21 cellular contexts compared by ENCODE assay signal in genomic region chr10:47178537-47179290, GRCh38.
DNase-seq lines count a peak whose midpoint lies in the region; ATAC-seq and TF ChIP-seq lines count a peak whose summit lies in the region.
"Had no signal": no experiment of that assay in that cellular context is flagged by ENCODE, and none has a peak within 500 bp of the region (broad histone marks: within the 10 kb centered on the region; RNA-seq: fewer than 3 reads in every experiment).

No MANE protein-coding gene starts in this region.

- no peak for TF ChIP-seq POLR2A in vagina (IDR thresholded peaks at IDR 0.05)

- no peaks in the 10 kb centered on the region for H3K27me3 Mint-ChIP-seq in activated naive CD4-positive, alpha-beta T cell treated with anti-CD3 and anti-CD28 coated beads for 36 hours (ENCODE audit: low read depth)
- H3K27me3 Mint-ChIP-seq in endodermal cell (ENCODE audit: insufficient read depth): peaks cover 4% of the 10 kb centered on the region
- H3K27me3 Mint-ChIP-seq in activated CD4-positive, alpha-beta memory T cell treated with anti-CD3 and anti-CD28 coated beads, Interleukin-2, amount 10 ng/mL, durations not matched to agents 7 days and 5 days: no peaks in the 10 kb centered on the region

- no peaks in the 10 kb centered on the region for H3K36me3 ChIP-seq in endodermal cell (ENCODE audit: control insufficient read depth, insufficient read depth, low read length)
- no peaks in the 10 kb centered on the region for H3K36me3 ChIP-seq in vagina
- H3K36me3 ChIP-seq in ascending aorta: no peaks in the 10 kb centered on the region
- H3K36me3 ChIP-seq: MG63 had no signal

- H3K4me3 Mint-ChIP-seq in activated naive CD4-positive, alpha-beta T cell treated with anti-CD3 and anti-CD28 coated beads for 36 hours: no peak overlapping the region
- H3K4me3 Mint-ChIP-seq in endodermal cell: no peak overlapping the region
- H3K4me3 Mint-ChIP-seq in activated CD4-positive, alpha-beta memory T cell treated with anti-CD3 and anti-CD28 coated beads, Interleukin-2, amount 10 ng/mL, durations not matched to agents 7 days and 5 days: no peak overlapping the region
- H3K4me3 Mint-ChIP-seq: H9 had no signal

- H3K9ac ChIP-seq in endodermal cell (ENCODE audit: extremely low read depth, low read length, poor library complexity, severe bottlenecking): no peak overlapping the region

- H3K27ac ChIP-seq in endodermal cell (ENCODE audit: low read depth, low read length) (no peak overlapping the region), vagina (no peak overlapping the region), ascending aorta (no peak overlapping the region)
- H3K27ac ChIP-seq: 22Rv1, C4-2B had no signal

- H3K4me1 ChIP-seq in endodermal cell (ENCODE audit: control insufficient read depth, insufficient read depth, low read length) (no peaks in the 10 kb centered on the region), vagina (peaks cover 11% of the 10 kb centered on the region), ascending aorta (peaks cover 0 to 4% of the 10 kb centered on the region in 2 donors)

- H3K27ac Mint-ChIP-seq in activated naive CD4-positive, alpha-beta T cell treated with anti-CD3 and anti-CD28 coated beads, Interleukin-2, amount 50 U/mL, for 72 hours: no peak overlapping the region
- no peak overlapping the region for H3K27ac Mint-ChIP-seq in activated naive CD4-positive, alpha-beta T cell treated with anti-CD3 and anti-CD28 coated beads for 36 hours
- no peak overlapping the region for H3K27ac Mint-ChIP-seq in endodermal cell
- H3K27ac Mint-ChIP-seq in activated CD4-positive, alpha-beta memory T cell treated with anti-CD3 and anti-CD28 coated beads, Interleukin-2, amount 10 ng/mL, durations not matched to agents 7 days and 5 days: no peak overlapping the region

- CTCF ChIA-PET in activated naive CD4-positive, alpha-beta T cell treated with anti-CD3 and anti-CD28 coated beads for 36 hours (lab: Charles Lee): interaction anchor here (0.6 kb wide), 1 partner anchor 46 kb away, joined by 3 read pairs; no protein-coding TSS in a partner anchor
- CTCF ChIA-PET in activated CD4-positive, alpha-beta memory T cell treated with anti-CD3 and anti-CD28 coated beads, Interleukin-2, amount 10 ng/mL, durations not matched to agents 7 days and 5 days (lab: Charles Lee): interaction anchor here (0.8 kb wide), 1 partner anchor 131 kb away, joined by 3 read pairs; no protein-coding TSS in a partner anchor

- DNase-seq in DMS53 (lab: John Stamatoyannopoulos, UW): peak; percentile 20
- no peak for DNase-seq in DMS53 treated with DMSO at 0.1 percent for 48 hours (lab: John Stamatoyannopoulos, UW; ENCODE audit: unreplicated experiment)
- DNase-seq in activated naive CD4-positive, alpha-beta T cell treated with anti-CD3 and anti-CD28 coated beads, Interleukin-2, amount 50 U/mL, for 72 hours (ENCODE audit: low spot score in 2 of 2): no peak
- no peak for DNase-seq in activated naive CD4-positive, alpha-beta T cell treated with anti-CD3 and anti-CD28 coated beads for 36 hours
- DNase-seq in endodermal cell: peak; percentile 25
- peak; percentile 62 to 79 for DNase-seq in vagina (ENCODE audit: extremely low spot score in 2 of 2)
- no peak for DNase-seq in ascending aorta (ENCODE audit: low spot score in 2 of 2)
- DNase-seq in activated CD4-positive, alpha-beta memory T cell treated with anti-CD3 and anti-CD28 coated beads, Interleukin-2, amount 10 ng/mL, durations not matched to agents 7 days and 5 days: no peak
- DNase-seq: AML-193, H9, MG63, NCI-H1048, NCI-H1436, NCI-H1930, NCI-H226, NCI-H524 treated with DMSO at 0.1 percent for 48 hours, PC-3, RPMI8226, SHP77 treated with DMSO at 0.1 percent for 48 hours had no signal

- TF ChIP-seq CTCF in endodermal cell (conservative IDR thresholded peaks at IDR 0.05) (no peak), vagina (IDR thresholded peaks at IDR 0.05) (no peak), ascending aorta (IDR thresholded peaks at IDR 0.05) (no peak)

- POLR2A ChIA-PET in activated CD4-positive, alpha-beta memory T cell treated with anti-CD3 and anti-CD28 coated beads, Interleukin-2, amount 10 ng/mL, durations not matched to agents 7 days and 5 days (lab: Charles Lee): interaction anchor here (1.3 kb wide), 1 partner anchor 13 kb away, joined by 6 read pairs; no protein-coding TSS in a partner anchor

- 91 to 92% methylated on average over 5 of the region's 5 CpGs for WGBS in endodermal cell (ENCODE audit: insufficient coverage in 1 of 2, insufficient read length in 1 of 2), 2 experiments

- H3K9me3 ChIP-seq in endodermal cell (ENCODE audit: control insufficient read depth, low read length) (no peaks in the 10 kb centered on the region), vagina (no peaks in the 10 kb centered on the region), ascending aorta (no peaks in the 10 kb centered on the region)
- H3K9me3 ChIP-seq: MG63 had no signal

- H3K4me1 Mint-ChIP-seq in activated naive CD4-positive, alpha-beta T cell treated with anti-CD3 and anti-CD28 coated beads for 36 hours (ENCODE audit: low read depth): no peaks in the 10 kb centered on the region
- peaks cover 19% of the 10 kb centered on the region for H3K4me1 Mint-ChIP-seq in endodermal cell
- no peaks in the 10 kb centered on the region for H3K4me1 Mint-ChIP-seq in activated CD4-positive, alpha-beta memory T cell treated with anti-CD3 and anti-CD28 coated beads, Interleukin-2, amount 10 ng/mL, durations not matched to agents 7 days and 5 days

- H3K9me3 Mint-ChIP-seq in activated naive CD4-positive, alpha-beta T cell treated with anti-CD3 and anti-CD28 coated beads, Interleukin-2, amount 50 U/mL, for 72 hours: no peaks in the 10 kb centered on the region
- H3K9me3 Mint-ChIP-seq in activated naive CD4-positive, alpha-beta T cell treated with anti-CD3 and anti-CD28 coated beads for 36 hours: no peaks in the 10 kb centered on the region
- no peaks in the 10 kb centered on the region for H3K9me3 Mint-ChIP-seq in endodermal cell
- no peaks in the 10 kb centered on the region for H3K9me3 Mint-ChIP-seq in activated CD4-positive, alpha-beta memory T cell treated with anti-CD3 and anti-CD28 coated beads, Interleukin-2, amount 10 ng/mL, durations not matched to agents 7 days and 5 days
- H3K9me3 Mint-ChIP-seq: H9 had no signal

- intact Hi-C loops in activated naive CD4-positive, alpha-beta T cell treated with anti-CD3 and anti-CD28 coated beads for 36 hours (cut with micrococcal nuclease): no loop called here
- intact Hi-C loops in vagina (cut with DNase I) (no loop called here), ascending aorta (cut with DNase I) (no loop called here)

- no peaks in the 10 kb centered on the region for H3K36me3 Mint-ChIP-seq in activated naive CD4-positive, alpha-beta T cell treated with anti-CD3 and anti-CD28 coated beads, Interleukin-2, amount 50 U/mL, for 72 hours
- no peaks in the 10 kb centered on the region for H3K36me3 Mint-ChIP-seq in activated naive CD4-positive, alpha-beta T cell treated with anti-CD3 and anti-CD28 coated beads for 36 hours (ENCODE audit: low read depth)
- H3K36me3 Mint-ChIP-seq in endodermal cell (ENCODE audit: low read depth): no peaks in the 10 kb centered on the region
- H3K36me3 Mint-ChIP-seq in activated CD4-positive, alpha-beta memory T cell treated with anti-CD3 and anti-CD28 coated beads, Interleukin-2, amount 10 ng/mL, durations not matched to agents 7 days and 5 days (ENCODE audit: low read depth): no peaks in the 10 kb centered on the region

- H3K4me3 ChIP-seq in endodermal cell (ENCODE audit: low read length) (no peak overlapping the region), vagina (no peak overlapping the region), ascending aorta (no peak overlapping the region)
- H3K4me3 ChIP-seq: MG63 had no signal

- peak; percentile 8 to 36 for ATAC-seq in activated naive CD4-positive, alpha-beta T cell treated with anti-CD3 and anti-CD28 coated beads, Interleukin-2, amount 50 U/mL, for 72 hours
- ATAC-seq: PC-3 had no signal

- H3K27me3 ChIP-seq in endodermal cell (ENCODE audit: control insufficient read depth, insufficient read depth, low read length, poor library complexity, severe bottlenecking): peaks cover 23% of the 10 kb centered on the region
- H3K27me3 ChIP-seq in vagina: no peaks in the 10 kb centered on the region
- H3K27me3 ChIP-seq in ascending aorta: no peaks in the 10 kb centered on the region
- H3K27me3 ChIP-seq: MG63 had no signal

Comparison
In these comparisons a context has a peak if more than half of its experiments do, and no peak if none do; other contexts are left out.
1. DNase-seq: peak in DMS53 (single experiment), endodermal cell (single experiment) and vagina (2 of 2); none in DMS53 treated with DMSO at 0.1 percent for 48 hours (single experiment), activated naive CD4-positive, alpha-beta T cell treated with anti-CD3 and anti-CD28 coated beads, Interleukin-2, amount 50 U/mL, for 72 hours (0 of 2), activated naive CD4-positive, alpha-beta T cell treated with anti-CD3 and anti-CD28 coated beads for 36 hours (single experiment), ascending aorta (0 of 2) and activated CD4-positive, alpha-beta memory T cell treated with anti-CD3 and anti-CD28 coated beads, Interleukin-2, amount 10 ng/mL, durations not matched to agents 7 days and 5 days (single experiment).